Comparison of ENCODE assay signal across 8 cellular contexts in genomic region chr14:64266206-64266605, GRCh38. TPM values are rescaled to one million over a fixed set of nuclear protein-coding genes. Genes with fewer than 3 reads are reported as not detected.
A peak's percentile ranks its signal among the peaks of the same experiment; 100 is the strongest.
DNase-seq lines count a peak whose midpoint lies in the region; ATAC-seq, FAIRE-seq and TF ChIP-seq lines count a peak whose summit lies in the region.

No MANE protein-coding gene starts in this region.

- no peak overlapping the region for H3K27ac ChIP-seq in pancreas

- no peaks in the 10 kb centered on the region for H3K36me3 ChIP-seq in pancreas

- DNase-seq in AG20443 (ENCODE audit: low spot score) (peak; percentile 32), HCEC 1CT (peak; percentile 72), foreskin melanocyte (peak; percentile 50), inferior parietal cortex (ENCODE audit: extremely low spot score) (no peak), pancreas (no peak), NCI-H2171 (lab: John Stamatoyannopoulos, UW) (no peak)
- DNase-seq in T-helper 2 cell treated with Interferon-gamma antibody and Interleukin-4, amounts not matched to agents 5 μg/mL and 100 μg/mL, for 36 hours (ENCODE audit: low spot score): no peak
- no peak for DNase-seq in stimulated activated CD4-positive, alpha-beta T cell treated with anti-CD3 and anti-CD28 coated beads, Interleukin-2, amount 100 ng/mL, for 24 hours

- H3K4me3 Mint-ChIP-seq in T-helper 2 cell treated with Interferon-gamma antibody and Interleukin-4, amounts not matched to agents 5 μg/mL and 100 μg/mL, for 36 hours: peak overlapping the region; percentile 65

- 63 to 73% methylated on average over 2 of the region's 2 CpGs for WGBS in pancreas, 2 donors

- no peaks in the 10 kb centered on the region for H3K9me3 Mint-ChIP-seq in T-helper 2 cell treated with Interferon-gamma antibody and Interleukin-4, amounts not matched to agents 5 μg/mL and 100 μg/mL, for 36 hours

- TF ChIP-seq CTCF in pancreas (IDR thresholded peaks at IDR 0.05): no peak

- no peak for FAIRE-seq in pancreas (lab: Jason Lieb, UNC)

- ATAC-seq in pancreas: no peak

- peaks cover 33% of the 10 kb centered on the region for H3K4me1 Mint-ChIP-seq in T-helper 2 cell treated with Interferon-gamma antibody and Interleukin-4, amounts not matched to agents 5 μg/mL and 100 μg/mL, for 36 hours (ENCODE audit: low read depth)

- no peaks in the 10 kb centered on the region for H3K27me3 Mint-ChIP-seq in T-helper 2 cell treated with Interferon-gamma antibody and Interleukin-4, amounts not matched to agents 5 μg/mL and 100 μg/mL, for 36 hours (ENCODE audit: low read depth)

- no peaks in the 10 kb centered on the region for H3K27me3 ChIP-seq in pancreas

- intact Hi-C loops in pancreas (cut with DNase I): no loop called here

- H3K9me3 ChIP-seq in pancreas: no peaks in the 10 kb centered on the region

- H3K4me1 ChIP-seq in pancreas: no peaks in the 10 kb centered on the region

- no peak overlapping the region for H3K4me3 ChIP-seq in pancreas

- H3K27ac Mint-ChIP-seq in T-helper 2 cell treated with Interferon-gamma antibody and Interleukin-4, amounts not matched to agents 5 μg/mL and 100 μg/mL, for 36 hours: peak overlapping the region; percentile 85

- H3K36me3 Mint-ChIP-seq in T-helper 2 cell treated with Interferon-gamma antibody and Interleukin-4, amounts not matched to agents 5 μg/mL and 100 μg/mL, for 36 hours (ENCODE audit: low read depth): peaks cover 3% of the 10 kb centered on the region

RNA-seq across cellular contexts. Expression of gene ESR2, which starts 28.0 kb away (rescaled TPM):
- under 1 TPM; 0.08 to 0.78 (median 0.22) TPM for total RNA-seq in pancreas
- under 1 TPM; 0.09 to 0.19 TPM for polyA plus RNA-seq in pancreas

Comparison
In these comparisons a context has a peak if more than half of its experiments do, and no peak if none do; other contexts are left out.
1. DNase-seq: peak in AG20443 (single experiment), HCEC 1CT (single experiment) and foreskin melanocyte (single experiment); none in T-helper 2 cell treated with Interferon-gamma antibody and Interleukin-4, amounts not matched to agents 5 μg/mL and 100 μg/mL, for 36 hours (single experiment), inferior parietal cortex (single experiment), pancreas (0 of 6), stimulated activated CD4-positive, alpha-beta T cell treated with anti-CD3 and anti-CD28 coated beads, Interleukin-2, amount 100 ng/mL, for 24 hours (0 of 2) and NCI-H2171 (single experiment).